In genomic region chr1:156750932-156751723, GRCh38 we compare ENCODE assay signal across 1 cellular context.
A peak's percentile ranks its signal among the peaks of the same experiment; 100 is the strongest.
TF ChIP-seq lines count a peak whose summit lies in the region.

TSS of gene HDGF (minus strand) at chr1:156751675. CDS start at chr1:156751429, 246 bp downstream.

TF ChIP-seq in K562, 482 proteins besides CTCF, POLR2A, EP300 and RAD21 (continued from another document):
- TF ChIP-seq CEBPZ (IDR thresholded peaks at IDR 0.05; ENCODE audit: borderline replicate concordance, low read depth, low read length) (no peak), ZNF197 (CRISPR knock-in tag; IDR thresholded peaks at IDR 0.05; ENCODE audit: low read depth) (no peak), KDM4B (IDR thresholded peaks at IDR 0.05; ENCODE audit: borderline replicate concordance in 2 of 2, low read depth in 1 of 2) (0 out of 4 replicates have a peak, but pooled peaks of 1 of the 2 experiments have one; percentile 25), ZNF436 (CRISPR knock-in tag; IDR thresholded peaks at IDR 0.05) (no peak), PCBP1 (IDR thresholded peaks at IDR 0.05; ENCODE audit: low read depth, low read length, poor library complexity, severe bottlenecking) (no peak), ETV5 (CRISPR knock-in tag; IDR thresholded peaks at IDR 0.05; ENCODE audit: low read depth) (no peak), POLR2G (IDR thresholded peaks at IDR 0.05; ENCODE audit: low read depth, low read length) (peak; percentile 79), ZKSCAN3 (CRISPR knock-in tag; IDR thresholded peaks at IDR 0.05) (no peak), LCOR (CRISPR knock-in tag; IDR thresholded peaks at IDR 0.05) (0 out of 2 replicates have a peak, but pooled peaks have one; percentile 36), PRMT5 (CRISPR knock-in tag; IDR thresholded peaks at IDR 0.05) (no peak), ZBTB12 (CRISPR knock-in tag; IDR thresholded peaks at IDR 0.05) (no peak), GTF2F1 (IDR thresholded peaks at IDR 0.05; ENCODE audit: low read depth, low read length) (no peak)
